9 cellular contexts compared by ENCODE assay signal in genomic region chr15:74373056-74373650, GRCh38. TPM values are rescaled to one million over a fixed set of nuclear protein-coding genes. Genes with fewer than 3 reads are reported as not detected.
DNase-seq lines count a peak whose midpoint lies in the region; ATAC-seq and TF ChIP-seq lines count a peak whose summit lies in the region.
"Had no signal": no experiment of that assay in that cellular context is flagged by ENCODE, and none has a peak within 500 bp of the region (broad histone marks: within the 10 kb centered on the region; RNA-seq: fewer than 3 reads in every experiment).

No MANE protein-coding gene starts in this region.

- H3K9me3 ChIP-seq in NT2/D1 (ENCODE audit: insufficient read depth, low read length) (no peaks in the 10 kb centered on the region), mammary epithelial cell (replicated peaks; ENCODE audit: insufficient read depth, low read length) (no peaks in the 10 kb centered on the region), sigmoid colon (no peaks in the 10 kb centered on the region), upper lobe of left lung (no peaks in the 10 kb centered on the region)

- peaks cover 14% of the 10 kb centered on the region for H3K27me3 Mint-ChIP-seq in activated CD4-positive, alpha-beta T cell treated with anti-CD3 and anti-CD28 coated beads for 36 hours

- TF ChIP-seq EP300 in sigmoid colon (IDR thresholded peaks at IDR 0.05) (no peak), upper lobe of left lung (IDR thresholded peaks at IDR 0.05) (no peak)

- dilution Hi-C loops in mammary epithelial cell (cut with HindIII; ENCODE audit: low sequenced_read_pairs): loop anchor here (5.0 to 10.0 kb wide), 3 partner anchors 44 to 259 kb away; no protein-coding TSS in a partner anchor

- H3K27ac ChIP-seq in mammary epithelial cell (ENCODE audit: insufficient read depth, low read depth, low read length) (no peak overlapping the region), sigmoid colon (no peak overlapping the region), upper lobe of left lung (no peak overlapping the region)

- POLR2A ChIA-PET in activated CD4-positive, alpha-beta T cell treated with anti-CD3 and anti-CD28 coated beads for 36 hours (lab: Charles Lee): no interaction called here

- intact Hi-C loops in activated CD4-positive, alpha-beta T cell treated with anti-CD3 and anti-CD28 coated beads for 36 hours (cut with DNase I, micrococcal nuclease): loop anchor here (1.0 to 5.0 kb wide), 8 partner anchors 116 to 579 kb away; partner anchors contain the start of genes COX5A (in 1 of the 2) and ULK3 (in 1 of the 2)
- intact Hi-C loops in mammary epithelial cell (cut with micrococcal nuclease): loop anchor here (1.0 to 5.0 kb wide), 4 partner anchors 248 to 829 kb away; partner anchors contain the start of gene C15orf39
- intact Hi-C loops in sigmoid colon (cut with DNase I): loop anchor here (5.0 to 10.0 kb wide), 4 partner anchors 119 to 582 kb away; partner anchors contain the start of gene RPP25

- H3K9ac ChIP-seq in NT2/D1 (ENCODE audit: insufficient read length, low read depth) (peak overlapping the region; percentile 43), mammary epithelial cell (ENCODE audit: insufficient read depth, low read length) (no peak overlapping the region)

- peaks cover 12% of the 10 kb centered on the region for H3K4me1 ChIP-seq in NT2/D1 (ENCODE audit: insufficient read depth, insufficient read length)
- H3K4me1 ChIP-seq in mammary epithelial cell (ENCODE audit: insufficient read depth, low read length): peaks cover 14% of the 10 kb centered on the region
- H3K4me1 ChIP-seq in sigmoid colon: peaks cover 0 to 19% (median 12%) of the 10 kb centered on the region in 4 donors
- peaks cover 7 to 21% (median 13%) of the 10 kb centered on the region in 4 donors for H3K4me1 ChIP-seq in upper lobe of left lung

- no peaks in the 10 kb centered on the region for H3K9me3 Mint-ChIP-seq in activated CD4-positive, alpha-beta T cell treated with anti-CD3 and anti-CD28 coated beads for 36 hours (ENCODE audit: low read depth)

- no peak overlapping the region for H3K27ac Mint-ChIP-seq in activated CD4-positive, alpha-beta T cell treated with anti-CD3 and anti-CD28 coated beads for 36 hours

- TF ChIP-seq POLR2A in sigmoid colon (IDR thresholded peaks at IDR 0.05) (no peak), upper lobe of left lung (IDR thresholded peaks at IDR 0.05) (no peak)

- H3K4me3 Mint-ChIP-seq in activated CD4-positive, alpha-beta T cell treated with anti-CD3 and anti-CD28 coated beads for 36 hours: peak overlapping the region; percentile 76

- ATAC-seq in activated CD4-positive, alpha-beta T cell treated with anti-CD3 and anti-CD28 coated beads for 36 hours: no peak
- no peak for ATAC-seq in upper lobe of left lung (ENCODE audit: low FRiP score in 2 of 2)
- ATAC-seq in HG03571 (IDR thresholded peaks at IDR 0.05; ENCODE audit: unreplicated experiment): no peak

- H3K4me1 Mint-ChIP-seq in activated CD4-positive, alpha-beta T cell treated with anti-CD3 and anti-CD28 coated beads for 36 hours: peaks cover 23% of the 10 kb centered on the region

- DNase-seq in activated CD4-positive, alpha-beta T cell treated with anti-CD3 and anti-CD28 coated beads for 36 hours: no peak
- no peak for DNase-seq in activated CD4-positive, alpha-beta T cell treated with anti-CD3 and anti-CD28 coated beads for 48 hours
- DNase-seq in NT2/D1 (ENCODE audit: low read depth, low spot score): no peak
- no peak for DNase-seq in mammary epithelial cell
- peak; percentile 60 for DNase-seq in sigmoid colon
- no peak for DNase-seq in activated CD4-positive, CD25-positive, alpha-beta regulatory T cell treated with anti-CD3 and anti-CD28 coated beads, Interleukin-2, amount 50 U/mL, for 72 hours
- no peak for DNase-seq in upper lobe of left lung

- H3K4me3 ChIP-seq in NT2/D1 (ENCODE audit: insufficient read length, low read depth) (no peak overlapping the region), mammary epithelial cell (replicated peaks in 1 of 3; ENCODE audit: insufficient read depth in 1 of 3, low read depth in 2 of 3, low read length in 3 of 3) (peak overlapping the region in 1 of 3 experiments; percentile 58), sigmoid colon (no peak overlapping the region), upper lobe of left lung (peak overlapping the region in 1 of 4 donors; percentile 67)

- H4K20me1 ChIP-seq in mammary epithelial cell (ENCODE audit: insufficient read depth, low read length): no peaks in the 10 kb centered on the region

- CTCF ChIA-PET in activated CD4-positive, alpha-beta T cell treated with anti-CD3 and anti-CD28 coated beads for 36 hours (lab: Charles Lee): interaction anchor here (0.7 to 6.0 kb wide), 18 partner anchors 9 to 260 kb away, joined by 3 to 137 read pairs (median 4); partner anchors contain the start of gene SEMA7A
- CTCF ChIA-PET in mammary epithelial cell (lab: Charles Lee; ENCODE audit: low non-redundant PET): interaction anchor here (0.5 kb wide), 1 partner anchor 248 kb away, joined by 3 read pairs; no protein-coding TSS in a partner anchor

- peak overlapping the region; percentile 98 for H3K4me2 ChIP-seq in mammary epithelial cell (ENCODE audit: insufficient read depth, low read depth, low read length)

- in situ Hi-C loops in mammary epithelial cell (cut with MboI; ENCODE audit: low sequenced_read_pairs in 2 of 2): loop anchor here (5.0 to 25.0 kb wide), 4 partner anchors 172 to 392 kb away; partner anchors contain the start of gene ARID3B (in 1 of the 2)

- H3K36me3 ChIP-seq in NT2/D1 (ENCODE audit: insufficient read depth, insufficient read length, low read length) (peaks cover 8% of the 10 kb centered on the region), mammary epithelial cell (ENCODE audit: insufficient read depth, low read length) (no peaks in the 10 kb centered on the region), sigmoid colon (no peaks in the 10 kb centered on the region), upper lobe of left lung (no peaks in the 10 kb centered on the region)

- BruUV-seq in mammary epithelial cell (replicated peaks; lab: Mats Ljungman, UMichigan): no TSS peak

- TF ChIP-seq CTCF in mammary epithelial cell (conservative IDR thresholded peaks at IDR 0.05 in 1 of 2, IDR thresholded peaks at IDR 0.05 in 1 of 2; ENCODE audit: extremely low read depth in 1 of 2, insufficient read depth in 1 of 2, low read depth in 1 of 2, low read length in 2 of 2) (no peak), sigmoid colon (IDR thresholded peaks at IDR 0.05) (no peak), upper lobe of left lung (IDR thresholded peaks at IDR 0.05) (no peak)

- WGBS in mammary epithelial cell (ENCODE audit: low coverage, missing lambda C conversion rate): 46% methylated on average over 11 of the region's 13 CpGs
- WGBS in sigmoid colon, 2 donors: 45 to 60% methylated on average over 13 of the region's 13 CpGs
- 67 to 72% methylated on average over 10 to 13 of the region's 13 CpGs for WGBS in upper lobe of left lung, 2 donors

- no peaks in the 10 kb centered on the region for H3K36me3 Mint-ChIP-seq in activated CD4-positive, alpha-beta T cell treated with anti-CD3 and anti-CD28 coated beads for 36 hours (ENCODE audit: low read depth)

- H3K27me3 ChIP-seq in NT2/D1 (ENCODE audit: insufficient read depth, insufficient read length) (peaks cover 7% of the 10 kb centered on the region), mammary epithelial cell (ENCODE audit: insufficient read depth, low read length) (no peaks in the 10 kb centered on the region), sigmoid colon (no peaks in the 10 kb centered on the region), upper lobe of left lung (no peaks in the 10 kb centered on the region)

- peak overlapping the region; percentile 98 for H2AFZ ChIP-seq in mammary epithelial cell (ENCODE audit: low read depth, low read length)

- no peaks in the 10 kb centered on the region for H3K79me2 ChIP-seq in mammary epithelial cell (ENCODE audit: insufficient read depth, low read length)

RNA-seq across cellular contexts. Expression of gene CYP11A1, which starts 5.7 kb away (rescaled TPM):
- not detected for total RNA-seq in activated CD4-positive, alpha-beta T cell treated with anti-CD3 and anti-CD28 coated beads for 36 hours
- total RNA-seq in mammary epithelial cell (1 to 10 TPM in 1 of 2 donors, not detected in 1; 2.3 TPM), sigmoid colon (1 to 10 TPM in 1 of 4 donors, under 1 TPM in 2, not detected in 1; 0.36 to 1.7 (median 0.49) TPM), upper lobe of left lung (1 to 10 TPM in 4 of 6 donors, under 1 TPM in 1, not detected in 1; 0.91 to 8.4 (median 1.1) TPM)
- polyA plus RNA-seq in mammary epithelial cell (not detected), sigmoid colon (1 to 10 TPM in 1 of 3 donors, under 1 TPM in 1, not detected in 1; 0.22 to 1.2 TPM)
- polyA minus RNA-seq in mammary epithelial cell: not detected
- total RNA-seq: LHCN-M2 had no signal
